In genomic region chr10:123402656-123403055, GRCh38 we compare ENCODE assay signal across 1 cellular context.
A peak's percentile ranks its signal among the peaks of the same experiment; 100 is the strongest.
TF ChIP-seq lines count a peak whose summit lies in the region.

No MANE protein-coding gene starts in this region.

TF ChIP-seq in K562, 482 proteins besides CTCF, POLR2A, EP300 and RAD21 (continued from another document):
- TF ChIP-seq ZNF696 (CRISPR knock-in tag; conservative IDR thresholded peaks at IDR 0.05) (no peak), ZNF449 (CRISPR knock-in tag; IDR thresholded peaks at IDR 0.05) (no peak), ZNF354B (CRISPR knock-in tag; IDR thresholded peaks at IDR 0.05) (no peak), IFI16 (CRISPR knock-in tag; IDR thresholded peaks at IDR 0.05) (no peak), MEIS2 (IDR thresholded peaks at IDR 0.05; ENCODE audit: partially characterized antibody) (peak; percentile 30), BRD4 (IDR thresholded peaks at IDR 0.05) (no peak), PPARD (CRISPR knock-in tag; IDR thresholded peaks at IDR 0.05) (no peak), GATAD2A (IDR thresholded peaks at IDR 0.05) (no peak), ZNF518B (CRISPR knock-in tag; IDR thresholded peaks at IDR 0.05) (no peak), ZBTB17 (CRISPR knock-in tag; IDR thresholded peaks at IDR 0.05) (no peak), JUND (IDR thresholded peaks at IDR 0.05; ENCODE audit: borderline replicate concordance, low read depth, low read length) (no peak), JUND (tag; IDR thresholded peaks at IDR 0.05; ENCODE audit: borderline replicate concordance, low read depth, low read length) (no peak), ATF4 (CRISPR knock-in tag; IDR thresholded peaks at IDR 0.05) (no peak), PBX2 (CRISPR knock-in tag; IDR thresholded peaks at IDR 0.05; ENCODE audit: low read depth) (no peak), PBX2 (tag; conservative IDR thresholded peaks at IDR 0.05; ENCODE audit: low read depth) (0 out of 2 replicates have a peak, but pooled peaks have one; percentile 35), CREB1 (IDR thresholded peaks at IDR 0.05) (no peak), CREB1 (CRISPR knock-in tag; IDR thresholded peaks at IDR 0.05) (no peak), RNF219 (CRISPR knock-in tag; IDR thresholded peaks at IDR 0.05) (no peak)
